In the genomic region with DNA sequence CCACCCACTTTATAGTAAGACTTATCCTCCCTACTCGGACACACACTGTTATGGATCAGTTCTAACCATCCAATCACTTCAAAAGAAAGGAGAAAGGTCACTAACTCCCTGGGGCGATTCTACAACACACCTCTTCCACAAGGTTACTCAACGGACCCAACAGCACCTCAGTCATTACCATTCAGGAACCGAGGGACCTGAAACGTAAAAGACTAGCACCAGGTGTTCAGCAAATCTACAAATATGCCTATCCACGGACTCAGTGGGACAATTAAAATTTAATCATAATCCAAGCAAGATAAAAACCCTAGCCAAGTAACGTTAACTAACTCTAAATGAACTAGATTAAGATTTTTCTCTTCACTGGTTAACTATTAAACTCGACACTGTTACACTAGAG, we compare ENCODE assay signal across 1 cellular context.
TF ChIP-seq lines count a peak whose summit lies in the region.

No MANE protein-coding gene starts in this region.

TF ChIP-seq in GM12878, 131 proteins besides CTCF, POLR2A, EP300 and RAD21:
- TF ChIP-seq NFXL1 (IDR thresholded peaks at IDR 0.05; ENCODE audit: borderline replicate concordance) (no peak), SMAD5 (IDR thresholded peaks at IDR 0.05; ENCODE audit: low read depth) (0 out of 2 replicates have a peak, but pooled peaks have one; percentile 37), SREBF2 (IDR thresholded peaks at IDR 0.05; ENCODE audit: low read length) (no peak), CREB1 (IDR thresholded peaks at IDR 0.05; ENCODE audit: low read depth) (no peak), WRNIP1 (IDR thresholded peaks at IDR 0.05; ENCODE audit: borderline replicate concordance, low read depth, low read length) (peak; percentile 91; the same call in 1 of the 2 replicates), CHD1 (IDR thresholded peaks at IDR 0.05; ENCODE audit: low read depth, low read length) (0 out of 2 replicates have a peak, but pooled peaks have one; percentile 72)
- TF ChIP-seq, protein P1, sequence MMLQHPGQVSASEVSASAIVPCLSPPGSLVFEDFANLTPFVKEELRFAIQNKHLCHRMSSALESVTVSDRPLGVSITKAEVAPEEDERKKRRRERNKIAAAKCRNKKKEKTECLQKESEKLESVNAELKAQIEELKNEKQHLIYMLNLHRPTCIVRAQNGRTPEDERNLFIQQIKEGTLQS (IDR thresholded peaks at IDR 0.05; ENCODE audit: borderline replicate concordance, extremely low read depth, low read depth, low read length), result no peak
